ENCODE assay signal across 8 cellular contexts in genomic region chr17:63433746-63434591, GRCh38. TPM values are rescaled to one million over a fixed set of nuclear protein-coding genes. Genes with fewer than 3 reads are reported as not detected.
DNase-seq lines count a peak whose midpoint lies in the region; ATAC-seq and TF ChIP-seq lines count a peak whose summit lies in the region.

No MANE protein-coding gene starts in this region.

- H3K4me2 ChIP-seq in IMR-90 (ENCODE audit: low read depth, low read length): no peak overlapping the region

- H2AFZ ChIP-seq in IMR-90 (replicated peaks; ENCODE audit: low read length, poor library complexity): peak overlapping the region; percentile 60

- H3K4ac ChIP-seq in IMR-90 (ENCODE audit: low read depth, low read length): peak overlapping the region; percentile 85

- peak overlapping the region; percentile 84 for H2BK120ac ChIP-seq in IMR-90 (ENCODE audit: low read depth, low read length)

- H2BK15ac ChIP-seq in IMR-90 (ENCODE audit: low read depth, low read length): peak overlapping the region; percentile 53; the same call in 1 of the 3 replicates

- peak overlapping the region; percentile 41 for H2BK5ac ChIP-seq in IMR-90 (ENCODE audit: low read depth, low read length, poor library complexity, severe bottlenecking)

- H3K23ac ChIP-seq in IMR-90 (ENCODE audit: low read depth, low read length): no peak overlapping the region; the same call in 1 of the 2 replicates

- no peaks in the 10 kb centered on the region; the same call in 1 of the 2 replicates for H4K20me1 ChIP-seq in IMR-90 (ENCODE audit: insufficient read depth, low read length)

- H3K14ac ChIP-seq in IMR-90 (replicated peaks; ENCODE audit: low read depth, low read length): peak overlapping the region; percentile 58

- H3K56ac ChIP-seq in IMR-90 (ENCODE audit: extremely low read depth, insufficient read depth, low read length): no peak overlapping the region

- H3K4me1 ChIP-seq in IMR-90 (ENCODE audit: control insufficient read depth, insufficient read depth, low read length): peaks cover 28% of the 10 kb centered on the region
- peaks cover 12 to 36% of the 10 kb centered on the region in 2 donors for H3K4me1 ChIP-seq in breast epithelium
- peaks cover 17 to 48% of the 10 kb centered on the region in 2 donors for H3K4me1 ChIP-seq in lung (ENCODE audit: control insufficient read depth in 2 of 2, insufficient read depth in 2 of 2, low read length in 2 of 2)

- H3K18ac ChIP-seq in IMR-90 (ENCODE audit: low read depth, low read length): peak overlapping the region; percentile 45

- no peaks in the 10 kb centered on the region for H3K79me1 ChIP-seq in IMR-90 (ENCODE audit: low read depth in 1 of 2, low read length in 2 of 2)

- POLR2A ChIA-PET in IMR-90 (lab: Charles Lee; ENCODE audit: unreplicated experiment): interaction anchor here (1.1 kb wide), 1 partner anchor 189 kb away, joined by 3 read pairs; no protein-coding TSS in a partner anchor

- DNase-seq in IMR-90: peak; percentile 92
- peak in 1 of 2 donors; percentile 47 for DNase-seq in breast epithelium (ENCODE audit: low spot score in 2 of 2)
- peak; percentile 52 for DNase-seq in lung (ENCODE audit: low spot score)
- DNase-seq in GDM1 (lab: John Stamatoyannopoulos, UW): no peak
- no peak for DNase-seq in activated T-cell treated with anti-CD3 and anti-CD28 coated beads, Interleukin-2, amount 50 U/mL, for 48 hours
- no peak for DNase-seq in NCI-H187 (lab: John Stamatoyannopoulos, UW)

- no peak overlapping the region for H3K4me3 ChIP-seq in IMR-90 (ENCODE audit: insufficient read depth, low read depth, low read length)
- H3K4me3 ChIP-seq in breast epithelium: peak overlapping the region in 1 of 3 donors; percentile 9
- no peak overlapping the region for H3K4me3 ChIP-seq in lung

- H2AK5ac ChIP-seq in IMR-90 (ENCODE audit: low read depth, low read length): peak overlapping the region; percentile 83

- peak overlapping the region; percentile 81 for H3K27ac ChIP-seq in 22Rv1
- H3K27ac ChIP-seq in IMR-90 (ENCODE audit: insufficient read depth, low read length): peak overlapping the region; percentile 61
- H3K27ac ChIP-seq in breast epithelium: peak overlapping the region; percentile 78 to 82
- peak overlapping the region; percentile 34 to 67 for H3K27ac ChIP-seq in lung (ENCODE audit: low read depth in 1 of 2, low read length in 1 of 2)

- no peak for TF ChIP-seq CTCF in 22Rv1 (IDR thresholded peaks at IDR 0.05)
- TF ChIP-seq CTCF in IMR-90 (conservative IDR thresholded peaks at IDR 0.05; ENCODE audit: low read depth, low read length): no peak
- no peak for TF ChIP-seq CTCF in breast epithelium (IDR thresholded peaks at IDR 0.05)
- no peak for TF ChIP-seq CTCF in lung (IDR thresholded peaks at IDR 0.05; ENCODE audit: control extremely low read depth, extremely low read depth)

- no TSS peak for BruUV-seq in IMR-90 (replicated peaks; lab: Mats Ljungman, UMichigan)

- ATAC-seq in IMR-90 (ENCODE audit: low read depth) (peak; percentile 79), lung (ENCODE audit: insufficient read depth, low FRiP score) (no peak), GM18511 (IDR thresholded peaks at IDR 0.05; ENCODE audit: unreplicated experiment) (no peak)

- peaks cover 19% of the 10 kb centered on the region for H3K9me1 ChIP-seq in IMR-90 (ENCODE audit: insufficient read depth, low read length)

- H2BK20ac ChIP-seq in IMR-90 (ENCODE audit: low read depth, low read length): peak overlapping the region; percentile 61

- no peak for TF ChIP-seq RAD21 in IMR-90 (IDR thresholded peaks at IDR 0.05; ENCODE audit: low read length)

- H4K5ac ChIP-seq in IMR-90 (ENCODE audit: low read depth, low read length): peak overlapping the region; percentile 31; the same call in 1 of the 2 replicates

- peak overlapping the region; percentile 62 for H2AK9ac ChIP-seq in IMR-90 (replicated peaks; ENCODE audit: low read depth, low read length, poor library complexity)

- peak overlapping the region; percentile 65 for H4K91ac ChIP-seq in IMR-90 (ENCODE audit: insufficient read depth, low read depth, low read length)

- peak overlapping the region; percentile 11; the same call in 1 of the 2 replicates for H3K9ac ChIP-seq in IMR-90 (ENCODE audit: low read depth, low read length)

- H4K8ac ChIP-seq in IMR-90 (ENCODE audit: low read depth in 2 of 2, low read length in 2 of 2): peak overlapping the region; percentile 42 to 88; a peak in 3 of 4 replicates

- CTCF ChIA-PET in IMR-90 (lab: Yijun Ruan, JAX): interaction anchor here (1.3 kb wide), 1 partner anchor 178 kb away, joined by 3 read pairs; no protein-coding TSS in a partner anchor

- H3K9me3 ChIP-seq in IMR-90 (ENCODE audit: control insufficient read depth, insufficient read depth, low read length): no peaks in the 10 kb centered on the region
- no peaks in the 10 kb centered on the region for H3K9me3 ChIP-seq in breast epithelium
- no peaks in the 10 kb centered on the region for H3K9me3 ChIP-seq in lung (ENCODE audit: control insufficient read depth in 2 of 2, insufficient read depth in 1 of 2, low read length in 1 of 2)

- intact Hi-C loops in IMR-90 (cut with micrococcal nuclease) (loop anchor here (2.0 kb wide), 2 partner anchors 45 to 117 kb away; partner anchors contain the start of gene DCAF7), breast epithelium (cut with DNase I; ENCODE audit: low total_unique reads) (no loop called here)

- TF ChIP-seq POLR2A in IMR-90 (IDR thresholded peaks at IDR 0.05; ENCODE audit: low read depth, low read length): no peak
- TF ChIP-seq POLR2A in breast epithelium (IDR thresholded peaks at IDR 0.05): no peak

- no peaks in the 10 kb centered on the region for H3K27me3 ChIP-seq in IMR-90 (ENCODE audit: control insufficient read depth, insufficient read depth, low read length)
- H3K27me3 ChIP-seq in breast epithelium: no peaks in the 10 kb centered on the region
- no peaks in the 10 kb centered on the region for H3K27me3 ChIP-seq in lung (ENCODE audit: control insufficient read depth, insufficient read depth)

- in situ Hi-C loops in IMR-90 (cut with MboI; ENCODE audit: low sequenced_read_pairs): no loop called here

- dilution Hi-C loops in IMR-90 (cut with HindIII; ENCODE audit: low sequenced_read_pairs, unreplicated experiment): no loop called here

- H3K36me3 ChIP-seq in IMR-90 (ENCODE audit: control insufficient read depth, insufficient read depth, low read length) (peaks cover 8% of the 10 kb centered on the region; the same call in 1 of the 2 replicates), breast epithelium (no peaks in the 10 kb centered on the region), lung (ENCODE audit: control insufficient read depth in 2 of 2, insufficient read depth in 2 of 2, low read length in 2 of 2) (no peaks in the 10 kb centered on the region)

- 80% methylated on average over 13 of the region's 32 CpGs; no CpG with 5 or more reads in 1 of the 2 experiments for WGBS in IMR-90 (ENCODE audit: extremely low coverage in 2 of 2, insufficient read length in 1 of 2), 2 experiments
- WGBS in lung, 2 donors: 65 to 67% methylated on average over 32 of the region's 32 CpGs

TF ChIP-seq in IMR-90, 13 proteins besides CTCF, POLR2A, EP300 and RAD21:
- no peak for TF ChIP-seq FOS (IDR thresholded peaks at IDR 0.05; ENCODE audit: low read depth, low read length)
- TF ChIP-seq MXI1 (IDR thresholded peaks at IDR 0.05; ENCODE audit: borderline replicate concordance, low read depth, low read length): peak; percentile 74; the same call in 1 of the 2 replicates
- TF ChIP-seq CHD1 (IDR thresholded peaks at IDR 0.05; ENCODE audit: low read depth, low read length): no peak
- no peak for TF ChIP-seq RCOR1 (IDR thresholded peaks at IDR 0.05; ENCODE audit: insufficient replicate concordance, low read length)
- TF ChIP-seq MAFK (IDR thresholded peaks at IDR 0.05; ENCODE audit: low read depth, low read length): no peak
- TF ChIP-seq, protein P1, sequence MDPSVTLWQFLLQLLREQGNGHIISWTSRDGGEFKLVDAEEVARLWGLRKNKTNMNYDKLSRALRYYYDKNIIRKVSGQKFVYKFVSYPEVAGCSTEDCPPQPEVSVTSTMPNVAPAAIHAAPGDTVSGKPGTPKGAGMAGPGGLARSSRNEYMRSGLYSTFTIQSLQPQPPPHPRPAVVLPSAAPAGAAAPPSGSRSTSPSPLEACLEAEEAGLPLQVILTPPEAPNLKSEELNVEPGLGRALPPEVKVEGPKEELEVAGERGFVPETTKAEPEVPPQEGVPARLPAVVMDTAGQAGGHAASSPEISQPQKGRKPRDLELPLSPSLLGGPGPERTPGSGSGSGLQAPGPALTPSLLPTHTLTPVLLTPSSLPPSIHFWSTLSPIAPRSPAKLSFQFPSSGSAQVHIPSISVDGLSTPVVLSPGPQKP (IDR thresholded peaks at IDR 0.05; ENCODE audit: borderline replicate concordance, low read depth, low read length): no peak
- no peak for TF ChIP-seq RFX5 (IDR thresholded peaks at IDR 0.05; ENCODE audit: low read depth, low read length)
- TF ChIP-seq, protein P2, sequence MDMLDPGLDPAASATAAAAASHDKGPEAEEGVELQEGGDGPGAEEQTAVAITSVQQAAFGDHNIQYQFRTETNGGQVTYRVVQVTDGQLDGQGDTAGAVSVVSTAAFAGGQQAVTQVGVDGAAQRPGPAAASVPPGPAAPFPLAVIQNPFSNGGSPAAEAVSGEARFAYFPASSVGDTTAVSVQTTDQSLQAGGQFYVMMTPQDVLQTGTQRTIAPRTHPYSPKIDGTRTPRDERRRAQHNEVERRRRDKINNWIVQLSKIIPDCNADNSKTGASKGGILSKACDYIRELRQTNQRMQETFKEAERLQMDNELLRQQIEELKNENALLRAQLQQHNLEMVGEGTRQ (IDR thresholded peaks at IDR 0.05; ENCODE audit: low read depth, low read length): peak; percentile 68
- peak; percentile 46; the same call in 1 of the 2 replicates for TF ChIP-seq MAZ (IDR thresholded peaks at IDR 0.05; ENCODE audit: borderline replicate concordance, low read depth, low read length)
- TF ChIP-seq NFE2L2 (IDR thresholded peaks at IDR 0.05; ENCODE audit: low read depth, low read length): no peak
TF ChIP-seq in IMR-90: peak in this region for 3.

RNA-seq across cellular contexts. Expression of gene CYB561, which starts 12.1 kb away (rescaled TPM):
- total RNA-seq in IMR-90 (2012; rRNA removed) (1.1 and 2.5 TPM in 2 replicates), breast epithelium (10 to 100 TPM; 14.6 to 52.4 (median 43.3) TPM), lung (10 to 100 TPM; 42.4 to 97.9 TPM)
- polyA plus RNA-seq in IMR-90 (2012; rRNA removed) (3.0 and 3.8 TPM in 2 replicates), lung (10 to 100 TPM; 41.2 to 49.2 TPM)
- 1.8 and 5.0 TPM in 2 replicates for polyA plus RNA-seq in IMR-90 (2012; cell fraction: cytosol; rRNA removed)
- polyA plus RNA-seq in IMR-90 (2012; cell fraction: nucleus; rRNA removed; ENCODE audit: low replicate concordance): 2.9 and 8.1 TPM in 2 replicates

RNA-seq across cellular contexts. Expression of gene ACE, which starts 42.9 kb away (rescaled TPM):
- total RNA-seq in IMR-90 (2012; rRNA removed): 1.4 TPM in 2 replicates
- polyA plus RNA-seq in IMR-90 (2012; rRNA removed): 3.5 and 5.8 TPM in 2 replicates
- 4.0 and 5.5 TPM in 2 replicates for polyA plus RNA-seq in IMR-90 (2012; cell fraction: cytosol; rRNA removed)
- polyA plus RNA-seq in IMR-90 (2012; cell fraction: nucleus; rRNA removed; ENCODE audit: low replicate concordance): 10.1 and 21.1 TPM in 2 replicates
- 10 to 100 TPM in 1 of 3 donors, 1 to 10 TPM in 2; 2.6 to 13.9 (median 9.1) TPM for total RNA-seq in breast epithelium
- 10 to 100 TPM; 48.5 to 87.3 TPM for total RNA-seq in lung
- 10 to 100 TPM in 1 of 2 donors, 1 to 10 TPM in 1; 5.5 to 22.1 TPM for polyA plus RNA-seq in lung

Comparison
In these comparisons a context has a peak if more than half of its experiments do, and no peak if none do; other contexts are left out.
1. DNase-seq: peak in IMR-90 (single experiment) and lung (single experiment); none in GDM1 (single experiment), activated T-cell treated with anti-CD3 and anti-CD28 coated beads, Interleukin-2, amount 50 U/mL, for 48 hours (0 of 2) and NCI-H187 (0 of 2).
2. Peak in every context shown above with its lines, with median percentiles within 50 percentile points of each other: H3K27ac ChIP-seq.